In the genomic region with DNA sequence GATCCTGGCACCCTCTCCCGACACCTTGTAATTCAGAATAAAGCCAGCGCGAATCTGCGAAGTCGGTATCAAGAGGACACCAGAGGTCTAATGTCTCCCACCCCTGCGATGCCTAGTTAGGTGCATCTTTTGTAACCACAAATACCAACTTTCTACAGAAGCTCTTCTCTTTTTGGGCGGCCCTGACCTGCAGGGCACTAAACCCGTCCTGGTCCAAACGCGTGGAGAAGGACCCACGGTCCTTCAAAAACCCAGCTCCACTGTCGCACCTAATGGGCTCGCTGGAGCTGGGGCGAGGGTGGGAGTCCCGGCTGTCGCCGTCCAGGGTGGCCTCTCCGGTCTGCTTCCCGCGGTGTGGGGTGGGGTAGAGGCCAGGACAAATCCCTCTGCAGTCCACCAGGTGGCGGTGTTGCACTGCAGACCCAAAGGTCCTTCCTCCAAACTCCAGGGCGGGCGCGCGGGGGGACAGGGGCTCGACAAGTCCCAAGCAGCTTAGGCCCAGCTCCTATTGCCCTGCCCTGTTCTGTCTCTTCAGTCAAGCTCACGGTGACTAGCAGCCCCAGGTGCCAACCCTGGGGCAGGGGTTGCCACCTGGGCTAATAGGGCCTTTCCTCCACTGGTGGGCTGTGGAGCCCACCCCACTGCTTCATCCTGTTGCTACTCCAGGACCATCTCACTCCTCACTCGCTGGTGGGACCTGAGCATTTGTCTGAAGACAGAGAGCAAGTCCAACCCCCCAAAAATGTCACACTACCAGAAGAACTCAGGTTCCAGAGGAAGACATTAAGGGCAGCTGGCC, we compare ENCODE assay signal across 8 cellular contexts. TPM values are rescaled to one million over a fixed set of nuclear protein-coding genes. Genes with fewer than 3 reads are reported as not detected.
DNase-seq lines count a peak whose midpoint lies in the region; ATAC-seq and TF ChIP-seq lines count a peak whose summit lies in the region.

No MANE protein-coding gene starts in this region.

- peak overlapping the region; percentile 69 for H3K4me3 Mint-ChIP-seq in activated T-helper 17 cell treated with anti-CD3 and anti-CD28 coated beads, Interleukin-2, amount 50 U/mL, for 72 hours

- peak overlapping the region; percentile 48 for H2AK9ac ChIP-seq in IMR-90 (replicated peaks; ENCODE audit: low read depth, low read length, poor library complexity)

- peaks cover 5% of the 10 kb centered on the region for H3K4me1 Mint-ChIP-seq in activated T-helper 17 cell treated with anti-CD3 and anti-CD28 coated beads, Interleukin-2, amount 50 U/mL, for 72 hours

- DNase-seq in ELF-1 (ENCODE audit: low read depth, low spot score) (peak; percentile 92), IMR-90 (peak; percentile 61), RPMI8226 (peak; percentile 85), fibroblast of villous mesenchyme (ENCODE audit: low read depth) (peak; percentile 77), substantia nigra (lab: John Stamatoyannopoulos, UW) (peak in 46 of 49 donors; percentile 8 to 85 (median 55))

- no peak overlapping the region for H3K14ac ChIP-seq in IMR-90 (replicated peaks; ENCODE audit: low read depth, low read length)

- no peak overlapping the region for H4K8ac ChIP-seq in IMR-90 (ENCODE audit: low read depth in 2 of 2, low read length in 2 of 2)

- H2AK5ac ChIP-seq in IMR-90 (ENCODE audit: low read depth, low read length), result no peak overlapping the region

- H3K27ac ChIP-seq in IMR-90 (ENCODE audit: insufficient read depth, low read length) (no peak overlapping the region), substantia nigra (ENCODE audit: low read depth, low read length, poor library complexity, severe bottlenecking) (no peak overlapping the region)

- POLR2A ChIA-PET in IMR-90 (lab: Charles Lee; ENCODE audit: unreplicated experiment), result no interaction called here

- no peaks in the 10 kb centered on the region for H3K9me3 ChIP-seq in IMR-90 (ENCODE audit: control insufficient read depth, insufficient read depth, low read length)
- no peaks in the 10 kb centered on the region for H3K9me3 ChIP-seq in neuron (ENCODE audit: low read length)

- intact Hi-C loops in IMR-90 (cut with micrococcal nuclease), result loop anchor here (1.0 to 5.0 kb wide), 4 partner anchors 97 to 246 kb away; partner anchors contain the start of gene PLEKHG5

- peaks cover 22% of the 10 kb centered on the region for H3K27me3 Mint-ChIP-seq in activated T-helper 17 cell treated with anti-CD3 and anti-CD28 coated beads, Interleukin-2, amount 50 U/mL, for 72 hours

- H3K27me3 ChIP-seq in IMR-90 (ENCODE audit: control insufficient read depth, insufficient read depth, low read length) (peaks cover 62% of the 10 kb centered on the region), neuron (ENCODE audit: insufficient read depth, low read length) (no peaks in the 10 kb centered on the region)

- H2AFZ ChIP-seq in IMR-90 (replicated peaks; ENCODE audit: low read length, poor library complexity) (peak overlapping the region; percentile 65), neuron (ENCODE audit: low read depth, low read length) (no peak overlapping the region)

- H3K36me3 ChIP-seq in IMR-90 (ENCODE audit: control insufficient read depth, insufficient read depth, low read length), result no peaks in the 10 kb centered on the region
- peaks cover 6% of the 10 kb centered on the region for H3K36me3 ChIP-seq in neuron (ENCODE audit: insufficient read depth, low read length)

- H3K36me3 Mint-ChIP-seq in activated T-helper 17 cell treated with anti-CD3 and anti-CD28 coated beads, Interleukin-2, amount 50 U/mL, for 72 hours (ENCODE audit: low read depth), result peaks cover 6% of the 10 kb centered on the region

- H2BK15ac ChIP-seq in IMR-90 (ENCODE audit: low read depth, low read length), result no peak overlapping the region

- no peak for TF ChIP-seq POLR2A in IMR-90 (IDR thresholded peaks at IDR 0.05; ENCODE audit: low read depth, low read length)

- TF ChIP-seq RAD21 in IMR-90 (IDR thresholded peaks at IDR 0.05; ENCODE audit: low read length), result peak; percentile 97

- no peak overlapping the region for H2BK20ac ChIP-seq in IMR-90 (ENCODE audit: low read depth, low read length)

- in situ Hi-C loops in IMR-90 (cut with MboI; ENCODE audit: low sequenced_read_pairs), result loop anchor here (5.0 kb wide), 1 partner anchor 96 kb away; no protein-coding TSS in a partner anchor

- H4K20me1 ChIP-seq in IMR-90 (ENCODE audit: insufficient read depth, low read length), result peaks cover 16% of the 10 kb centered on the region

- BruUV-seq in IMR-90 (replicated peaks; lab: Mats Ljungman, UMichigan), result no TSS peak

- no peak overlapping the region for H3K18ac ChIP-seq in IMR-90 (ENCODE audit: low read depth, low read length)

- no peak overlapping the region for H3K4me2 ChIP-seq in IMR-90 (ENCODE audit: low read depth, low read length)

- no peak overlapping the region for H3K56ac ChIP-seq in IMR-90 (ENCODE audit: extremely low read depth, insufficient read depth, low read length)

- H3K9me3 Mint-ChIP-seq in activated T-helper 17 cell treated with anti-CD3 and anti-CD28 coated beads, Interleukin-2, amount 50 U/mL, for 72 hours, result no peaks in the 10 kb centered on the region

- H4K91ac ChIP-seq in IMR-90 (ENCODE audit: insufficient read depth, low read depth, low read length), result no peak overlapping the region

- no peak overlapping the region for H3K9ac ChIP-seq in IMR-90 (ENCODE audit: low read depth, low read length)

- no peak overlapping the region for H2BK5ac ChIP-seq in IMR-90 (ENCODE audit: low read depth, low read length, poor library complexity, severe bottlenecking)

- H2BK120ac ChIP-seq in IMR-90 (ENCODE audit: low read depth, low read length), result no peak overlapping the region

- no peak overlapping the region for H3K4ac ChIP-seq in IMR-90 (ENCODE audit: low read depth, low read length)

- dilution Hi-C loops in IMR-90 (cut with HindIII; ENCODE audit: low sequenced_read_pairs, unreplicated experiment), result no loop called here

- CTCF ChIA-PET in IMR-90 (lab: Yijun Ruan, JAX), result interaction anchor here (0.6 to 2.3 kb wide), 17 partner anchors 10 to 239 kb away, joined by 3 to 8 read pairs (median 4); no protein-coding TSS in a partner anchor

- H3K9me1 ChIP-seq in IMR-90 (ENCODE audit: insufficient read depth, low read length), result no peaks in the 10 kb centered on the region

- H3K79me1 ChIP-seq in IMR-90 (ENCODE audit: low read depth in 1 of 2, low read length in 2 of 2), result no peaks in the 10 kb centered on the region

- no peak overlapping the region for H4K5ac ChIP-seq in IMR-90 (ENCODE audit: low read depth, low read length)

- peak; percentile 70 for ATAC-seq in IMR-90 (ENCODE audit: low read depth)
- peak; percentile 71 for ATAC-seq in activated T-helper 17 cell treated with anti-CD3 and anti-CD28 coated beads, Interleukin-2, amount 50 U/mL, for 72 hours (replicated peaks)
- ATAC-seq in HG03025 (IDR thresholded peaks at IDR 0.05; ENCODE audit: low FRiP score, unreplicated experiment), result no peak

- no peak overlapping the region for H3K23ac ChIP-seq in IMR-90 (ENCODE audit: low read depth, low read length)

- H3K4me1 ChIP-seq in IMR-90 (ENCODE audit: control insufficient read depth, insufficient read depth, low read length) (no peaks in the 10 kb centered on the region), neuron (ENCODE audit: insufficient read depth, low read length) (peaks cover 42% of the 10 kb centered on the region)

- H3K4me3 ChIP-seq in IMR-90 (ENCODE audit: insufficient read depth, low read depth, low read length) (no peak overlapping the region), fibroblast of villous mesenchyme (ENCODE audit: low read depth, low read length) (peak overlapping the region; percentile 53), neuron (ENCODE audit: low read length) (peak overlapping the region; percentile 56)

- H3K27ac Mint-ChIP-seq in activated T-helper 17 cell treated with anti-CD3 and anti-CD28 coated beads, Interleukin-2, amount 50 U/mL, for 72 hours, result no peak overlapping the region

- 5% methylated on average over 9 of the region's 28 CpGs; no CpG with 5 or more reads in 1 of the 2 experiments for WGBS in IMR-90 (ENCODE audit: extremely low coverage in 2 of 2, insufficient read length in 1 of 2), 2 experiments

- peak; percentile 93 for TF ChIP-seq CTCF in IMR-90 (conservative IDR thresholded peaks at IDR 0.05; ENCODE audit: low read depth, low read length)
- peak; percentile 86 for TF ChIP-seq CTCF in fibroblast of villous mesenchyme (IDR thresholded peaks at IDR 0.05; ENCODE audit: insufficient read depth, low read depth, low read length)

RNA-seq across cellular contexts. Expression of gene HES3, which starts 2.7 kb away (rescaled TPM):
- total RNA-seq in IMR-90 (2012; rRNA removed) (not detected in 2 replicates), fibroblast of villous mesenchyme (not detected in 2 replicates)
- not detected in 2 replicates for polyA plus RNA-seq in IMR-90 (2012; rRNA removed)
- polyA plus RNA-seq in IMR-90 (2012; cell fraction: cytosol; rRNA removed), result not detected in 2 replicates
- polyA plus RNA-seq in IMR-90 (2012; cell fraction: nucleus; rRNA removed; ENCODE audit: low replicate concordance), result not detected in 2 replicates
- not detected for total RNA-seq in activated T-helper 17 cell treated with anti-CD3 and anti-CD28 coated beads, Interleukin-2, amount 50 U/mL, for 72 hours

RNA-seq across cellular contexts. Expression of gene ICMT, which starts 10.9 kb away (rescaled TPM):
- total RNA-seq in IMR-90 (2012; rRNA removed) (53.9 and 61.7 TPM in 2 replicates), fibroblast of villous mesenchyme (64.1 and 99.7 TPM in 2 replicates)
- 36.4 and 37.2 TPM in 2 replicates for polyA plus RNA-seq in IMR-90 (2012; rRNA removed)
- polyA plus RNA-seq in IMR-90 (2012; cell fraction: cytosol; rRNA removed), result 23.0 and 23.1 TPM in 2 replicates
- 8.0 and 15.4 TPM in 2 replicates for polyA plus RNA-seq in IMR-90 (2012; cell fraction: nucleus; rRNA removed; ENCODE audit: low replicate concordance)
- 10 to 100 TPM; 26.7 to 62.4 TPM for total RNA-seq in activated T-helper 17 cell treated with anti-CD3 and anti-CD28 coated beads, Interleukin-2, amount 50 U/mL, for 72 hours

RNA-seq across cellular contexts. Expression of gene GPR153, which starts 14.2 kb away (rescaled TPM):
- total RNA-seq in IMR-90 (2012; rRNA removed) (1.7 and 1.8 TPM in 2 replicates), fibroblast of villous mesenchyme (5.2 and 5.8 TPM in 2 replicates)
- polyA plus RNA-seq in IMR-90 (2012; rRNA removed), result 5.2 and 6.5 TPM in 2 replicates
- 4.8 and 9.2 TPM in 2 replicates for polyA plus RNA-seq in IMR-90 (2012; cell fraction: cytosol; rRNA removed)
- 11.6 and 25.5 TPM in 2 replicates for polyA plus RNA-seq in IMR-90 (2012; cell fraction: nucleus; rRNA removed; ENCODE audit: low replicate concordance)
- total RNA-seq in activated T-helper 17 cell treated with anti-CD3 and anti-CD28 coated beads, Interleukin-2, amount 50 U/mL, for 72 hours, result under 1 TPM; 0.39 to 0.40 TPM

RNA-seq across cellular contexts. Expression of gene RNF207, which starts 40.8 kb away (rescaled TPM):
- total RNA-seq in IMR-90 (2012; rRNA removed) (2.7 and 3.9 TPM in 2 replicates), fibroblast of villous mesenchyme (27.7 and 110 TPM in 2 replicates)
- polyA plus RNA-seq in IMR-90 (2012; rRNA removed), result 17.2 and 42.9 TPM in 2 replicates
- 4.7 and 5.1 TPM in 2 replicates for polyA plus RNA-seq in IMR-90 (2012; cell fraction: cytosol; rRNA removed)
- 181 and 244 TPM in 2 replicates for polyA plus RNA-seq in IMR-90 (2012; cell fraction: nucleus; rRNA removed; ENCODE audit: low replicate concordance)
- 10 to 100 TPM; 20.1 to 21.9 TPM for total RNA-seq in activated T-helper 17 cell treated with anti-CD3 and anti-CD28 coated beads, Interleukin-2, amount 50 U/mL, for 72 hours

RNA-seq across cellular contexts. Expression of gene RPL22, which starts 47.3 kb away (rescaled TPM):
- 26.2 and 71.9 TPM in 2 replicates for total RNA-seq in IMR-90 (2012; rRNA removed)
- 131 and 154 TPM in 2 replicates for polyA plus RNA-seq in IMR-90 (2012; rRNA removed)
- 17.4 and 27.5 TPM in 2 replicates for polyA plus RNA-seq in IMR-90 (2012; cell fraction: cytosol; rRNA removed)
- 9.8 and 38.0 TPM in 2 replicates for polyA plus RNA-seq in IMR-90 (2012; cell fraction: nucleus; rRNA removed; ENCODE audit: low replicate concordance)
- 100 to 1,000 TPM; 437 to 506 TPM for total RNA-seq in activated T-helper 17 cell treated with anti-CD3 and anti-CD28 coated beads, Interleukin-2, amount 50 U/mL, for 72 hours
- 80.5 and 97.6 TPM in 2 replicates for total RNA-seq in fibroblast of villous mesenchyme
